Comparison of ENCODE assay signal across 6 cellular contexts in the genomic region with DNA sequence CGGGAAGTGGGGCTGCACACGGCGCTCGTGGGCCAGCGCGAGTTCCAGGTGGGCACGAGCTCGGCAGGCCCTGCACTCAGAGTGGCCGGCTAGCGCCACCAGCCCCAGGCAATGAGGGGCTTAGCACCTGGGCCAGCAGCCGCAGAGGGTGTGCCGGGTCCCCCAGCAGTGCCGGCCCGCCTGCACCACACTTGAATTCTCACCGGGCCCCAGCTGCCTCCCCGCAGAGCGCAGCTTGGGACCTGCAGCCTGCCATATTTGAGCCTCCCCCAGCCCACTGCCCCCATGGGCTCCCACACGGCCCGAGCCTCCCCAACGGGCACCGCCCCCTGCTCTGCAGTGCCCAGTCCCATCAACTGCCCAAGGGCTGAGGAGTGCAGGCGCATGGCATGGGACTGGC.
"Had no signal": no experiment of that assay in that cellular context is flagged by ENCODE, and none has a peak within 500 bp of the region (broad histone marks: within the 10 kb centered on the region; RNA-seq: fewer than 3 reads in every experiment).

No MANE protein-coding gene starts in this region.

- DNase-seq: IMR-90, KBM-7, KG1 had no signal

- ATAC-seq: HepG2 had no signal

- H3K27ac ChIP-seq: HL-60 had no signal

- FAIRE-seq: HepG2, HTR-8/SVneo had no signal
